9 cellular contexts compared by ENCODE assay signal in the genomic region with DNA sequence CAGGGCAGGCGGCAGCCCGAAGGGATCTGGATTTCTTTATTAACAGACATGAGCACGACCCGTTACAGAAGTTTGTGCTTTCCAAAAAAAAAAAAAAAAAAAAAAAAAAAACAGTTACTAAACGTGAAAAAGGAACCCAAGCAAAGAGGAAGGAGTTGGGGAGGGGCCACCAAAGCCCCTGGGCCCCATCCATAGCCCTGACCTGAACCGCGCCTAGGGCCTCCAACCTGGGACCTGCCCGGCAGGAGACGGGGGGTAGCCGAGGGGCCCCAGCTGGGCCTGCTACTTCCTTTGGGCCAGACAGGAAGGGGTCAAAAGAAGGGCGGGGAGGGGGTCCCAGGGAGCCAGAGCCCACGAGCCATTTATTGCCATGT. TPM values are rescaled to one million over a fixed set of nuclear protein-coding genes. Genes with fewer than 3 reads are reported as not detected.
DNase-seq lines count a peak whose midpoint lies in the region; ATAC-seq, FAIRE-seq and TF ChIP-seq lines count a peak whose summit lies in the region.
"Had no signal": no experiment of that assay in that cellular context is flagged by ENCODE, and none has a peak within 500 bp of the region (broad histone marks: within the 10 kb centered on the region; RNA-seq: fewer than 3 reads in every experiment).

No MANE protein-coding gene starts in this region.

- peaks cover 16% of the 10 kb centered on the region for H3K4me1 Mint-ChIP-seq in HFFc6 (ENCODE audit: low read depth)
- H3K4me1 Mint-ChIP-seq in nephron progenitor cell: peaks cover 36% of the 10 kb centered on the region

- no TSS peak for BruUV-seq in K562 (replicated peaks; lab: Mats Ljungman, UMichigan)

- peak overlapping the region in 5 of 11 experiments; percentile 1 to 48 (median 42); a peak in 6 of 22 replicates for H3K9ac ChIP-seq in BLaER1 treated with 17β-estradiol and CSF1 and Interleukin-3, amounts not matched to agents 10 nM and 100 nM
- H3K9ac ChIP-seq in K562 (ENCODE audit: insufficient read depth in 1 of 2, low read depth in 2 of 2, low read length in 2 of 2): peak overlapping the region in 1 of 2 experiments; percentile 41; a peak in 1 of 4 replicates

- peak overlapping the region; percentile 65 to 100 (median 71) for H3K4me2 ChIP-seq in BLaER1 treated with 17β-estradiol and CSF1 and Interleukin-3, amounts not matched to agents 10 nM and 100 nM
- H3K4me2 ChIP-seq in K562 (ENCODE audit: insufficient read depth, low read length): no peak overlapping the region

- 30% methylated on average over 6 of the region's 12 CpGs for WGBS in K562 (ENCODE audit: insufficient coverage, low coverage, missing lambda C conversion rate)

- H3K9me3 Mint-ChIP-seq in HFFc6 (no peaks in the 10 kb centered on the region; the same call in 1 of the 2 replicates), nephron progenitor cell (no peaks in the 10 kb centered on the region)

- H3K4me1 ChIP-seq in BLaER1 treated with 17β-estradiol and CSF1 and Interleukin-3, amounts not matched to agents 10 nM and 100 nM: peaks cover 24 to 87% (median 64%) of the 10 kb centered on the region in 10 experiments
- H3K4me1 ChIP-seq in K562 (replicated peaks in 1 of 2; ENCODE audit: control insufficient read depth in 2 of 2, insufficient read depth in 2 of 2, low read length in 2 of 2): peaks cover 0 to 63% of the 10 kb centered on the region in 2 experiments; a peak in 3 of 5 replicates

- ATAC-seq in K562: no peak

- no peak overlapping the region for H2AFZ ChIP-seq in K562 (ENCODE audit: low read depth, low read length)

- TF ChIP-seq EP300 in K562 (IDR thresholded peaks at IDR 0.05; ENCODE audit: low read length): no peak

- no peak for FAIRE-seq in K562 (lab: Jason Lieb, UNC)

- TF ChIP-seq POLR2A in K562 (conservative IDR thresholded peaks at IDR 0.05): no peak

- TF ChIP-seq RAD21 in K562 (CRISPR knock-in tag; conservative IDR thresholded peaks at IDR 0.05 in 1 of 2, IDR thresholded peaks at IDR 0.05 in 1 of 2): no peak

- peaks cover 5 to 79% (median 62%) of the 10 kb centered on the region in 11 experiments; a peak in 21 of 22 replicates for H4K20me1 ChIP-seq in BLaER1 treated with 17β-estradiol and CSF1 and Interleukin-3, amounts not matched to agents 10 nM and 100 nM
- peaks cover 16% of the 10 kb centered on the region; the same call in 1 of the 2 replicates for H4K20me1 ChIP-seq in K562 (replicated peaks; ENCODE audit: control insufficient read depth, insufficient read depth, low read length)

- peaks cover 18% of the 10 kb centered on the region for H3K36me3 Mint-ChIP-seq in HFFc6 (ENCODE audit: low read depth)
- H3K36me3 Mint-ChIP-seq in nephron progenitor cell (ENCODE audit: low read depth): peaks cover 27% of the 10 kb centered on the region

- in situ Hi-C loops in K562 (cut with MboI): loop anchor here (10.0 kb wide), 1 partner anchor 342 kb away; no protein-coding TSS in a partner anchor

- H3K27ac ChIP-seq in BLaER1 treated with 17β-estradiol and CSF1 and Interleukin-3, amounts not matched to agents 10 nM and 100 nM: peak overlapping the region in 2 of 11 experiments; percentile 7 to 21; a peak in 1 of 22 replicates
- H3K27ac ChIP-seq in K562 (ENCODE audit: extremely low read depth, low read depth, low read length): no peak overlapping the region

- H3K27ac Mint-ChIP-seq in HFFc6: peak overlapping the region; percentile 72
- H3K27ac Mint-ChIP-seq in nephron progenitor cell: peak overlapping the region; percentile 96

- peaks cover 17 to 48% (median 44%) of the 10 kb centered on the region in 11 experiments; a peak in 21 of 22 replicates for H3K36me3 ChIP-seq in BLaER1 treated with 17β-estradiol and CSF1 and Interleukin-3, amounts not matched to agents 10 nM and 100 nM
- H3K36me3 ChIP-seq in K562 (ENCODE audit: control insufficient read depth, insufficient read depth, low read length) (peaks cover 38% of the 10 kb centered on the region; the same call in 1 of the 3 replicates), H7 (replicated peaks; ENCODE audit: control insufficient read depth, insufficient read depth, low read length) (peaks cover 20% of the 10 kb centered on the region)
- H3K36me3 ChIP-seq: right lobe of liver had no signal

- intact Hi-C loops in K562 (cut with micrococcal nuclease): loop anchor here (1.0 to 2.0 kb wide), 2 partner anchors 41 to 144 kb away; a partner anchor contains a TSS

- H3K27me3 ChIP-seq in BLaER1 treated with 17β-estradiol and CSF1 and Interleukin-3, amounts not matched to agents 10 nM and 100 nM: 0 out of 22 replicates have a peak, but pooled peaks cover 0 to 9% (median 0%) of the 10 kb centered on the region in 11 experiments
- no peaks in the 10 kb centered on the region for H3K27me3 ChIP-seq in K562 (ENCODE audit: control insufficient read depth in 2 of 2, insufficient read depth in 2 of 2, low read length in 2 of 2)
- peaks cover 13% of the 10 kb centered on the region for H3K27me3 ChIP-seq in H7 (ENCODE audit: control insufficient read depth, insufficient read depth, low read length)
- H3K27me3 ChIP-seq: right lobe of liver had no signal

- H3K27me3 Mint-ChIP-seq in HFFc6 (ENCODE audit: insufficient read depth) (peaks cover 20% of the 10 kb centered on the region), nephron progenitor cell (ENCODE audit: low read depth, poor library complexity) (peaks cover 8% of the 10 kb centered on the region)

- CTCF ChIA-PET in K562 (lab: Yijun Ruan, JAX; ENCODE audit: low intra/inter-chr PET ratio): interaction anchor here (0.5 to 6.2 kb wide), 9 partner anchors 34 to 335 kb away, joined by 3 to 107 read pairs (median 4); a partner anchor contains a TSS

- H3K79me2 ChIP-seq in K562 (ENCODE audit: control insufficient read depth, insufficient read depth, low read length): peaks cover 10% of the 10 kb centered on the region; the same call in 2 of the 3 replicates

- peak overlapping the region in 1 of 10 experiments; percentile 19; a peak in 2 of 20 replicates for H3K4me3 ChIP-seq in BLaER1 treated with 17β-estradiol and CSF1 and Interleukin-3, amounts not matched to agents 10 nM and 100 nM
- H3K4me3 ChIP-seq in K562: no peak overlapping the region
- H3K4me3 ChIP-seq in H7 (ENCODE audit: insufficient read depth, low read depth, low read length): no peak overlapping the region

- H3K4me3 Mint-ChIP-seq in HFFc6: peak overlapping the region; percentile 45
- peak overlapping the region; percentile 80 for H3K4me3 Mint-ChIP-seq in nephron progenitor cell

- no peaks in the 10 kb centered on the region for H3K9me3 ChIP-seq in BLaER1 treated with 17β-estradiol and CSF1 and Interleukin-3, amounts not matched to agents 10 nM and 100 nM (replicated peaks in 1 of 11)
- H3K9me3 ChIP-seq in K562 (replicated peaks; ENCODE audit: control insufficient read depth, insufficient read depth, low read depth, low read length): no peaks in the 10 kb centered on the region
- H3K9me3 ChIP-seq: right lobe of liver had no signal

- peaks cover 3% of the 10 kb centered on the region for H3K9me1 ChIP-seq in K562 (ENCODE audit: control insufficient read depth, insufficient read depth, low read length)

- no peak for DNase-seq in HFFc6
- no peak for DNase-seq in K562 (ENCODE audit: extremely low read depth in 1 of 4, low spot score in 3 of 4)
- DNase-seq in nephron progenitor cell: no peak
- no peak for DNase-seq in HK-2 (ENCODE audit: unreplicated experiment)
- DNase-seq in H7: no peak
- DNase-seq in NCI-H187 (lab: John Stamatoyannopoulos, UW): no peak
- DNase-seq in NCI-H2171 treated with DMSO at 0.1 percent for 48 hours (lab: John Stamatoyannopoulos, UW): no peak

- TF ChIP-seq CTCF in HFFc6 (IDR thresholded peaks at IDR 0.05) (peak; percentile 70), K562 (IDR thresholded peaks at IDR 0.05 in 2 of 3, conservative IDR thresholded peaks at IDR 0.05 in 1 of 3; ENCODE audit: insufficient read depth in 2 of 3, low read depth in 1 of 3, low read length in 3 of 3) (no peak), nephron progenitor cell (IDR thresholded peaks at IDR 0.05) (no peak)

- POLR2A ChIA-PET in K562 (lab: Yijun Ruan, JAX): interaction anchor here (0.9 to 1.2 kb wide), 3 partner anchors 10 to 30 kb away, joined by 5 to 10 read pairs (median 5); a partner anchor contains a TSS

RNA-seq across cellular contexts. Expression of a gene that starts 10.0 kb away (rescaled TPM):
- 10 to 100 TPM in 4 of 6 experiments, 1 to 10 TPM in 2; 8.9 to 16.9 (median 10.4) TPM for total RNA-seq in HFFc6 (2021; fragmentation: NEBNext Ultra II Directional; extraction: Animal tissue kit (Norgen Biotek cat#: 25700))
- total RNA-seq in K562 (2011; cell fraction: chromatin; rRNA removed; ENCODE audit: low replicate concordance): 1.6 TPM in 1 of 2 replicates, not detected in the other
- 3.3 and 4.7 TPM in 2 replicates for total RNA-seq in K562 (2011; cell fraction: nucleolus; rRNA removed)
- total RNA-seq in K562 (2011; cell fraction: nucleoplasm; rRNA removed): 1.0 and 1.9 TPM in 2 replicates
- total RNA-seq in K562 (2014; rRNA removed) (11.3 and 14.9 TPM in 2 replicates), K562 (2014; rRNA removed; fragmentation: Illumina TruSeq; extraction: Trizol) (not detected in 2 replicates), K562 (2015; rRNA removed; fragmentation: Illumina TruSeq; extraction: Trizol) (0.80 and 1.2 TPM in 2 replicates), K562 (2021) (9.7 and 10.4 TPM in 2 replicates)
- polyA plus RNA-seq in K562 (2011; rRNA removed) (0.92 and 1.0 TPM in 2 replicates), K562 (2014; fragmentation: Illumina TruSeq; extraction: Trizol) (0.24 TPM in 1 of 2 replicates, not detected in the other), K562 (2014; fragmentation: Nextera tagmentation; extraction: Ambion mirVana) (not detected), K562 (2014; rRNA removed) (10.9 and 11.2 TPM in 2 replicates)
- polyA plus RNA-seq in K562 (2011; cell fraction: cytosol; rRNA removed): 3.5 and 22.1 TPM in 2 replicates
- 3.3 and 7.7 TPM in 2 replicates for polyA plus RNA-seq in K562 (2011; cell fraction: nucleus; rRNA removed)
- polyA plus RNA-seq in K562 (2012): 2.3 and 4.3 TPM in 2 replicates
- not detected in 2 replicates for polyA minus RNA-seq in K562 (2011; rRNA and poly(A)+ RNA removed)
- polyA minus RNA-seq in K562 (2011; cell fraction: cytosol; rRNA and poly(A)+ RNA removed): 3.3 and 6.1 TPM in 2 replicates
- polyA minus RNA-seq in K562 (2011; cell fraction: nucleus; rRNA and poly(A)+ RNA removed): 2.1 and 2.6 TPM in 2 replicates
- total RNA-seq in H7 (2014; rRNA removed; shearing (Covaris generic)): 11.4 and 12.1 TPM in 2 replicates

RNA-seq across cellular contexts. Expression of a gene that starts 16.9 kb away (rescaled TPM):
- 100 to 1,000 TPM; 346 to 394 (median 358) TPM for total RNA-seq in HFFc6 (2021; fragmentation: NEBNext Ultra II Directional; extraction: Animal tissue kit (Norgen Biotek cat#: 25700))
- 62.9 and 114 TPM in 2 replicates for total RNA-seq in K562 (2011; cell fraction: chromatin; rRNA removed; ENCODE audit: low replicate concordance)
- total RNA-seq in K562 (2011; cell fraction: nucleolus; rRNA removed): 51.0 and 54.6 TPM in 2 replicates
- total RNA-seq in K562 (2011; cell fraction: nucleoplasm; rRNA removed): 24.9 and 46.2 TPM in 2 replicates
- 72.9 and 87.2 TPM in 2 replicates for total RNA-seq in K562 (2014; rRNA removed)
- total RNA-seq in K562 (2014; rRNA removed; fragmentation: Illumina TruSeq; extraction: Trizol): 11.7 and 12.3 TPM in 2 replicates
- total RNA-seq in K562 (2015; rRNA removed; fragmentation: Illumina TruSeq; extraction: Trizol): 27.9 and 33.0 TPM in 2 replicates
- 78.9 and 84.3 TPM in 2 replicates for total RNA-seq in K562 (2021)
- 34.3 and 44.2 TPM in 2 replicates for polyA plus RNA-seq in K562 (2011; rRNA removed)
- 21.2 and 83.9 TPM in 2 replicates for polyA plus RNA-seq in K562 (2011; cell fraction: cytosol; rRNA removed)
- 142 and 188 TPM in 2 replicates for polyA plus RNA-seq in K562 (2011; cell fraction: nucleus; rRNA removed)
- polyA plus RNA-seq in K562 (2012): 44.7 and 45.1 TPM in 2 replicates
- 22.1 and 54.4 TPM in 2 replicates for polyA plus RNA-seq in K562 (2014; fragmentation: Illumina TruSeq; extraction: Trizol)
- polyA plus RNA-seq in K562 (2014; fragmentation: Nextera tagmentation; extraction: Ambion mirVana): under 1 TPM; 0.25 to 0.34 TPM
- polyA plus RNA-seq in K562 (2014; rRNA removed): 53.2 and 81.8 TPM in 2 replicates
- polyA minus RNA-seq in K562 (2011; rRNA and poly(A)+ RNA removed): 20.0 and 24.6 TPM in 2 replicates
- polyA minus RNA-seq in K562 (2011; cell fraction: cytosol; rRNA and poly(A)+ RNA removed): 26.6 and 37.0 TPM in 2 replicates
- polyA minus RNA-seq in K562 (2011; cell fraction: nucleus; rRNA and poly(A)+ RNA removed): 30.0 and 61.5 TPM in 2 replicates
- total RNA-seq in H7 (2014; rRNA removed; shearing (Covaris generic)): 165 and 216 TPM in 2 replicates

RNA-seq across cellular contexts. Expression of a gene that starts 30.1 kb away (rescaled TPM):
- total RNA-seq in HFFc6 (2021; fragmentation: NEBNext Ultra II Directional; extraction: Animal tissue kit (Norgen Biotek cat#: 25700)): 10 to 100 TPM; 25.8 to 30.7 (median 28.0) TPM
- total RNA-seq in K562 (2011; cell fraction: chromatin; rRNA removed; ENCODE audit: low replicate concordance): 102 and 350 TPM in 2 replicates
- 191 and 204 TPM in 2 replicates for total RNA-seq in K562 (2011; cell fraction: nucleolus; rRNA removed)
- 94.0 and 133 TPM in 2 replicates for total RNA-seq in K562 (2011; cell fraction: nucleoplasm; rRNA removed)
- total RNA-seq in K562 (2014; rRNA removed) (89.8 and 100 TPM in 2 replicates), K562 (2014; rRNA removed; fragmentation: Illumina TruSeq; extraction: Trizol) (31.2 and 35.7 TPM in 2 replicates), K562 (2015; rRNA removed; fragmentation: Illumina TruSeq; extraction: Trizol) (54.0 and 54.1 TPM in 2 replicates), K562 (2021) (114 and 122 TPM in 2 replicates)
- polyA plus RNA-seq in K562 (2011; rRNA removed) (44.1 and 44.5 TPM in 2 replicates), K562 (2014; fragmentation: Illumina TruSeq; extraction: Trizol) (39.2 and 69.3 TPM in 2 replicates), K562 (2014; fragmentation: Nextera tagmentation; extraction: Ambion mirVana) (1 to 10 TPM in 1 of 2 experiments, under 1 TPM in 1; 0.63 to 1.8 TPM), K562 (2014; rRNA removed) (69.0 and 80.4 TPM in 2 replicates)
- polyA plus RNA-seq in K562 (2011; cell fraction: cytosol; rRNA removed): 40.2 and 83.8 TPM in 2 replicates
- polyA plus RNA-seq in K562 (2011; cell fraction: nucleus; rRNA removed): 80.9 and 141 TPM in 2 replicates
- 66.8 and 81.9 TPM in 2 replicates for polyA plus RNA-seq in K562 (2012)
- 60.4 and 79.9 TPM in 2 replicates for polyA minus RNA-seq in K562 (2011; rRNA and poly(A)+ RNA removed)
- 53.3 and 59.0 TPM in 2 replicates for polyA minus RNA-seq in K562 (2011; cell fraction: cytosol; rRNA and poly(A)+ RNA removed)
- 78.6 and 92.6 TPM in 2 replicates for polyA minus RNA-seq in K562 (2011; cell fraction: nucleus; rRNA and poly(A)+ RNA removed)
- total RNA-seq in H7 (2014; rRNA removed; shearing (Covaris generic)): 62.4 and 66.8 TPM in 2 replicates

RNA-seq across cellular contexts. Expression of a gene that starts 40.8 kb away (rescaled TPM):
- 100 to 1,000 TPM; 339 to 353 (median 343) TPM for total RNA-seq in HFFc6 (2021; fragmentation: NEBNext Ultra II Directional; extraction: Animal tissue kit (Norgen Biotek cat#: 25700))
- total RNA-seq in K562 (2011; cell fraction: chromatin; rRNA removed; ENCODE audit: low replicate concordance): 145 and 420 TPM in 2 replicates
- 271 and 275 TPM in 2 replicates for total RNA-seq in K562 (2011; cell fraction: nucleolus; rRNA removed)
- total RNA-seq in K562 (2011; cell fraction: nucleoplasm; rRNA removed): 200 and 231 TPM in 2 replicates
- total RNA-seq in K562 (2014; rRNA removed) (85.6 and 89.0 TPM in 2 replicates), K562 (2014; rRNA removed; fragmentation: Illumina TruSeq; extraction: Trizol) (6.4 and 10.4 TPM in 2 replicates), K562 (2015; rRNA removed; fragmentation: Illumina TruSeq; extraction: Trizol) (32.6 and 38.1 TPM in 2 replicates), K562 (2021) (112 and 124 TPM in 2 replicates)
- polyA plus RNA-seq in K562 (2011; rRNA removed) (34.7 and 66.8 TPM in 2 replicates), K562 (2014; fragmentation: Illumina TruSeq; extraction: Trizol) (25.5 and 49.4 TPM in 2 replicates), K562 (2014; fragmentation: Nextera tagmentation; extraction: Ambion mirVana) (1 to 10 TPM; 2.1 to 4.1 TPM), K562 (2014; rRNA removed) (115 and 119 TPM in 2 replicates)
- polyA plus RNA-seq in K562 (2011; cell fraction: cytosol; rRNA removed): 40.6 and 105 TPM in 2 replicates
- polyA plus RNA-seq in K562 (2011; cell fraction: nucleus; rRNA removed): 255 and 454 TPM in 2 replicates
- polyA plus RNA-seq in K562 (2012): 79.5 and 127 TPM in 2 replicates
- polyA minus RNA-seq in K562 (2011; rRNA and poly(A)+ RNA removed): 18.4 and 18.7 TPM in 2 replicates
- polyA minus RNA-seq in K562 (2011; cell fraction: cytosol; rRNA and poly(A)+ RNA removed): 39.0 and 41.5 TPM in 2 replicates
- polyA minus RNA-seq in K562 (2011; cell fraction: nucleus; rRNA and poly(A)+ RNA removed): 90.7 and 100 TPM in 2 replicates
- 71.9 and 97.3 TPM in 2 replicates for total RNA-seq in H7 (2014; rRNA removed; shearing (Covaris generic))

RNA-seq across cellular contexts. Expression of a gene that starts 47.2 kb away (rescaled TPM):
- total RNA-seq in HFFc6 (2021; fragmentation: NEBNext Ultra II Directional; extraction: Animal tissue kit (Norgen Biotek cat#: 25700)): 1 to 10 TPM in 1 of 6 experiments, under 1 TPM in 5; 0.63 to 1.2 (median 0.87) TPM
- 2.4 and 7.8 TPM in 2 replicates for total RNA-seq in K562 (2011; cell fraction: chromatin; rRNA removed; ENCODE audit: low replicate concordance)
- 12.2 and 13.2 TPM in 2 replicates for total RNA-seq in K562 (2011; cell fraction: nucleolus; rRNA removed)
- total RNA-seq in K562 (2011; cell fraction: nucleoplasm; rRNA removed): 5.8 and 6.0 TPM in 2 replicates
- total RNA-seq in K562 (2014; rRNA removed) (13.8 and 23.9 TPM in 2 replicates), K562 (2014; rRNA removed; fragmentation: Illumina TruSeq; extraction: Trizol) (0.80 and 1.1 TPM in 2 replicates), K562 (2015; rRNA removed; fragmentation: Illumina TruSeq; extraction: Trizol) (3.6 and 4.7 TPM in 2 replicates), K562 (2021) (18.3 and 22.6 TPM in 2 replicates)
- polyA plus RNA-seq in K562 (2011; rRNA removed) (6.1 and 9.7 TPM in 2 replicates), K562 (2014; fragmentation: Illumina TruSeq; extraction: Trizol) (0.59 and 2.7 TPM in 2 replicates), K562 (2014; fragmentation: Nextera tagmentation; extraction: Ambion mirVana) (1 to 10 TPM in 1 of 2 experiments, under 1 TPM in 1; 0.91 to 1.3 TPM), K562 (2014; rRNA removed) (14.3 and 14.9 TPM in 2 replicates)
- 11.4 and 33.1 TPM in 2 replicates for polyA plus RNA-seq in K562 (2011; cell fraction: cytosol; rRNA removed)
- 19.4 and 31.1 TPM in 2 replicates for polyA plus RNA-seq in K562 (2011; cell fraction: nucleus; rRNA removed)
- polyA plus RNA-seq in K562 (2012): 15.5 and 16.0 TPM in 2 replicates
- polyA minus RNA-seq in K562 (2011; rRNA and poly(A)+ RNA removed): 0.63 and 1.6 TPM in 2 replicates
- 8.3 and 17.7 TPM in 2 replicates for polyA minus RNA-seq in K562 (2011; cell fraction: cytosol; rRNA and poly(A)+ RNA removed)
- polyA minus RNA-seq in K562 (2011; cell fraction: nucleus; rRNA and poly(A)+ RNA removed): 3.9 and 6.0 TPM in 2 replicates
- 3.2 and 3.7 TPM in 2 replicates for total RNA-seq in H7 (2014; rRNA removed; shearing (Covaris generic))
